ENCODE assay signal across 8 cellular contexts in genomic region chr21:40349591-40349990, GRCh38.
"Had no signal": no experiment of that assay in that cellular context is flagged by ENCODE, and none has a peak within 500 bp of the region (broad histone marks: within the 10 kb centered on the region; RNA-seq: fewer than 3 reads in every experiment).

No MANE protein-coding gene starts in this region.

- FAIRE-seq: G401.6, GM12878, GM12891, GM12892, GM18507, GM19239 had no signal

- H3K4me3 ChIP-seq: GM12878 had no signal

- DNase-seq: GDM1, GF-D8 had no signal

- ATAC-seq: GM12878 had no signal
